16 cellular contexts compared by ENCODE assay signal in the genomic region with DNA sequence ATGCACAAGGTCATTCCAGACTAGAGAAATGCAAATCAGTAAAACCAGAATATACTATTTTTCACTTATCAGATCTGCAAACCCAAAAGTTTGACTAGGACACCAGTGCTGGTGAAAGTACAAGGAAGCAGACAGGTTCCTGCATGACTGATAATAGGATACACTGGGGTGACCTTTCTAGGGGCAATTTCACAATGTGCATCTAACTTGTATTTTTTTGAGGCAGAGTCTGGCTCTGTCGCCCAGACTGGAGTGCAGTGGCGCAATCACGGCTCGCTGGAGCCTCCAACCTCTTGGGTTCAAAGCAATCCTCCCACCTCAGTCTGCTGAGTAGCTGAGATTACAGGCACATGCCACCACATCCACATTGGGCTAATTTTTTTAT. TPM values are rescaled to one million over a fixed set of nuclear protein-coding genes. Genes with fewer than 3 reads are reported as not detected.
DNase-seq lines count a peak whose midpoint lies in the region; ATAC-seq, FAIRE-seq and TF ChIP-seq lines count a peak whose summit lies in the region.
"Had no signal": no experiment of that assay in that cellular context is flagged by ENCODE, and none has a peak within 500 bp of the region (broad histone marks: within the 10 kb centered on the region; RNA-seq: fewer than 3 reads in every experiment).

No MANE protein-coding gene starts in this region.

- H3K4me1 ChIP-seq in A549 (peaks cover 69% of the 10 kb centered on the region), hepatocyte (ENCODE audit: insufficient read depth) (peaks cover 20% of the 10 kb centered on the region)
- H3K4me1 ChIP-seq: BLaER1 had no signal

- DNase-seq in A549 (ENCODE audit: low read depth in 1 of 2, low spot score in 1 of 2) (peak in 1 of 2 experiments; percentile 85), HCEC 1CT (peak; percentile 44), hepatocyte (ENCODE audit: low spot score) (peak; percentile 73), cerebellar cortex (ENCODE audit: low spot score) (no peak)
- DNase-seq: activated CD4-positive, alpha-beta T cell treated with anti-CD3 and anti-CD28 coated beads, Interleukin-2, amount 10 ng/mL, durations not matched to agents 24 days and 14 days; heart right ventricle; NCI-H1105; NCI-H69; right cardiac atrium had no signal

- POLR2A ChIA-PET in A549 (lab: Yijun Ruan, JAX): interaction anchor here (1.1 kb wide), 1 partner anchor 10 kb away, joined by 3 read pairs; no protein-coding TSS in a partner anchor

- no peaks in the 10 kb centered on the region for H4K20me1 ChIP-seq in hepatocyte (ENCODE audit: insufficient read depth, poor library complexity, severe bottlenecking)

- no peak for FAIRE-seq in A549 (lab: Jason Lieb, UNC)

- peaks cover 23% of the 10 kb centered on the region for H3K4me1 Mint-ChIP-seq in T-helper 1 cell treated with Interleukin-12 subunit alpha and Interleukin-12 subunit beta and Interleukin-4 antibody, amounts not matched to agents 30 μg/mL and 1 μg/mL, for 36 hours (ENCODE audit: low read depth)

- H3K79me2 ChIP-seq in hepatocyte: peaks cover 43% of the 10 kb centered on the region

- TF ChIP-seq EP300 in A549 (IDR thresholded peaks at IDR 0.05): peak; percentile 40 to 53; a peak in 2 of 5 replicates

- no peak for TF ChIP-seq RAD21 in A549 (conservative IDR thresholded peaks at IDR 0.05 in 1 of 2, IDR thresholded peaks at IDR 0.05 in 1 of 2)

- peak overlapping the region; percentile 84 to 88 for H3K27ac ChIP-seq in A549
- H3K27ac ChIP-seq in hepatocyte: peak overlapping the region; percentile 89
- H3K27ac ChIP-seq: BLaER1, heart right ventricle, thoracic aorta had no signal

- CTCF ChIA-PET in A549 (lab: Yijun Ruan, JAX): interaction anchor here (0.6 to 2.4 kb wide), 3 partner anchors 11 to 347 kb away, joined by 3 to 8 read pairs (median 5); no protein-coding TSS in a partner anchor

- H3K4me2 ChIP-seq in A549 (peak overlapping the region; percentile 73), hepatocyte (peak overlapping the region; percentile 28)
- H3K4me2 ChIP-seq: BLaER1 had no signal

- 11% methylated on average over 4 of the region's 4 CpGs for WGBS in A549 (ENCODE audit: missing lambda C conversion rate)
- WGBS in hepatocyte (ENCODE audit: low lambda C conversion rate, missing lambda C conversion rate): 41% methylated on average over 4 of the region's 4 CpGs

- no peaks in the 10 kb centered on the region for H3K27me3 Mint-ChIP-seq in T-helper 1 cell treated with Interleukin-12 subunit alpha and Interleukin-12 subunit beta and Interleukin-4 antibody, amounts not matched to agents 30 μg/mL and 1 μg/mL, for 36 hours (ENCODE audit: low read depth)
- H3K27me3 Mint-ChIP-seq: activated CD4-positive, alpha-beta T cell treated with anti-CD3 and anti-CD28 coated beads, Interleukin-2, amount 10 ng/mL, durations not matched to agents 24 days and 14 days; activated naive CD8-positive, alpha-beta T cell had no signal

- peak overlapping the region; percentile 45 for H3K27ac Mint-ChIP-seq in T-helper 1 cell treated with Interleukin-12 subunit alpha and Interleukin-12 subunit beta and Interleukin-4 antibody, amounts not matched to agents 30 μg/mL and 1 μg/mL, for 36 hours
- H3K27ac Mint-ChIP-seq: activated CD4-positive, alpha-beta T cell treated with anti-CD3 and anti-CD28 coated beads, Interleukin-2, amount 10 ng/mL, durations not matched to agents 24 days and 14 days; activated naive CD8-positive, alpha-beta T cell had no signal

- no peak overlapping the region for H2AFZ ChIP-seq in hepatocyte

- H3K36me3 Mint-ChIP-seq in T-helper 1 cell treated with Interleukin-12 subunit alpha and Interleukin-12 subunit beta and Interleukin-4 antibody, amounts not matched to agents 30 μg/mL and 1 μg/mL, for 36 hours (ENCODE audit: low read depth): peaks cover 20% of the 10 kb centered on the region

- H3K4me3 Mint-ChIP-seq in T-helper 1 cell treated with Interleukin-12 subunit alpha and Interleukin-12 subunit beta and Interleukin-4 antibody, amounts not matched to agents 30 μg/mL and 1 μg/mL, for 36 hours: no peak overlapping the region
- H3K4me3 Mint-ChIP-seq: activated CD4-positive, alpha-beta T cell treated with anti-CD3 and anti-CD28 coated beads, Interleukin-2, amount 10 ng/mL, durations not matched to agents 24 days and 14 days had no signal

- H3K4me3 ChIP-seq in A549: no peak overlapping the region
- H3K4me3 ChIP-seq in hepatocyte: no peak overlapping the region
- H3K4me3 ChIP-seq: BLaER1, heart right ventricle, thoracic aorta had no signal

- ATAC-seq in A549 (peak; percentile 74 to 77), HG02623 (IDR thresholded peaks at IDR 0.05; ENCODE audit: unreplicated experiment) (no peak), GM18502 (IDR thresholded peaks at IDR 0.05; ENCODE audit: poor library complexity, unreplicated experiment) (no peak), GM18909 (IDR thresholded peaks at IDR 0.05; ENCODE audit: poor library complexity, unreplicated experiment) (no peak)
- ATAC-seq: right cardiac atrium had no signal

- H3K9me3 Mint-ChIP-seq in T-helper 1 cell treated with Interleukin-12 subunit alpha and Interleukin-12 subunit beta and Interleukin-4 antibody, amounts not matched to agents 30 μg/mL and 1 μg/mL, for 36 hours: no peaks in the 10 kb centered on the region
- H3K9me3 Mint-ChIP-seq: activated CD4-positive, alpha-beta T cell treated with anti-CD3 and anti-CD28 coated beads, Interleukin-2, amount 10 ng/mL, durations not matched to agents 24 days and 14 days had no signal

- H3K9me3 ChIP-seq in A549 (no peaks in the 10 kb centered on the region), hepatocyte (ENCODE audit: low read depth) (no peaks in the 10 kb centered on the region)
- H3K9me3 ChIP-seq: BLaER1, heart right ventricle, thoracic aorta had no signal

- no peaks in the 10 kb centered on the region for H3K9me2 ChIP-seq in hepatocyte (replicated peaks; ENCODE audit: insufficient read depth)

- no peaks in the 10 kb centered on the region for H3K27me3 ChIP-seq in hepatocyte
- H3K27me3 ChIP-seq: BLaER1, heart right ventricle had no signal

- no peak for TF ChIP-seq CTCF in A549 (IDR thresholded peaks at IDR 0.05)
- no peak for TF ChIP-seq CTCF in hepatocyte (IDR thresholded peaks at IDR 0.05; ENCODE audit: poor library complexity)

- H3K36me3 ChIP-seq in hepatocyte (replicated peaks; ENCODE audit: insufficient read depth, low read depth): no peaks in the 10 kb centered on the region
- H3K36me3 ChIP-seq: thoracic aorta had no signal

- no peak for TF ChIP-seq POLR2A in A549 (IDR thresholded peaks at IDR 0.05; ENCODE audit: low read length)

TF ChIP-seq in A549, 52 proteins besides CTCF, POLR2A, EP300 and RAD21:
- TF ChIP-seq CHD4 (IDR thresholded peaks at IDR 0.05; ENCODE audit: borderline replicate concordance): no peak
- TF ChIP-seq CBX8 (IDR thresholded peaks at IDR 0.05): no peak
- TF ChIP-seq BHLHE40 (IDR thresholded peaks at IDR 0.05; ENCODE audit: low read depth, low read length): no peak
- TF ChIP-seq SMC3 (IDR thresholded peaks at IDR 0.05): no peak
- 0 out of 2 replicates have a peak, but pooled peaks have one; percentile 59 for TF ChIP-seq HOXB5 (CRISPR knock-in tag; IDR thresholded peaks at IDR 0.05)
- TF ChIP-seq POLR2AphosphoS2 (conservative IDR thresholded peaks at IDR 0.05; ENCODE audit: low read length): no peak
- TF ChIP-seq, protein P1, sequence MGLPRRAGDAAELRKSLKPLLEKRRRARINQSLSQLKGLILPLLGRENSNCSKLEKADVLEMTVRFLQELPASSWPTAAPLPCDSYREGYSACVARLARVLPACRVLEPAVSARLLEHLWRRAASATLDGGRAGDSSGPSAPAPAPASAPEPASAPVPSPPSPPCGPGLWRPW (IDR thresholded peaks at IDR 0.05): peak; percentile 30; the same call in 1 of the 2 replicates
- TF ChIP-seq JUN (IDR thresholded peaks at IDR 0.05): peak; percentile 25 to 41; a peak in 1 of 5 replicates
- TF ChIP-seq EHMT2 (IDR thresholded peaks at IDR 0.05; ENCODE audit: low read depth): no peak
- peak; percentile 90 to 91 for TF ChIP-seq CEBPB (IDR thresholded peaks at IDR 0.05)
- TF ChIP-seq KDM5A (IDR thresholded peaks at IDR 0.05): no peak
- TF ChIP-seq NPAS2 (CRISPR knock-in tag; IDR thresholded peaks at IDR 0.05; ENCODE audit: borderline replicate concordance): no peak
- TF ChIP-seq, protein P2, sequence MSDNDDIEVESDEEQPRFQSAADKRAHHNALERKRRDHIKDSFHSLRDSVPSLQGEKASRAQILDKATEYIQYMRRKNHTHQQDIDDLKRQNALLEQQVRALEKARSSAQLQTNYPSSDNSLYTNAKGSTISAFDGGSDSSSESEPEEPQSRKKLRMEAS (IDR thresholded peaks at IDR 0.05): no peak
TF ChIP-seq in A549: peak in this region for 4.

RNA-seq across cellular contexts. Expression of a gene that starts 11.4 kb away (rescaled TPM):
- polyA plus RNA-seq in A549 (2011; rRNA removed) (74.1 and 86.3 TPM in 2 replicates), A549 (2017; fragmentation: RNase III; extraction: RNeasy Plus Mini Kit Qiagen cat#74134 plus additional on column Dnase treatment) (50.6 to 55.7 TPM (median 53.3 TPM) in 3 replicates), hepatocyte (106 and 118 TPM in 2 replicates)
- 41.4 and 51.8 TPM in 2 replicates for polyA plus RNA-seq in A549 (2012; cell fraction: cytosol; rRNA removed)
- polyA plus RNA-seq in A549 (2012; cell fraction: nucleus; rRNA removed): 22.3 and 28.8 TPM in 2 replicates
- polyA minus RNA-seq in A549 (2011; rRNA and poly(A)+ RNA removed): 22.5 and 28.8 TPM in 2 replicates
- total RNA-seq in hepatocyte: 62.7 and 75.0 TPM in 2 replicates

RNA-seq across cellular contexts. Expression of a gene that starts 30.3 kb away (rescaled TPM):
- polyA plus RNA-seq in A549 (2011; rRNA removed) (5.2 and 6.2 TPM in 2 replicates), A549 (2017; fragmentation: RNase III; extraction: RNeasy Plus Mini Kit Qiagen cat#74134 plus additional on column Dnase treatment) (9.5 to 11.3 TPM (median 10.1 TPM) in 3 replicates), hepatocyte (5.2 and 5.3 TPM in 2 replicates)
- polyA plus RNA-seq in A549 (2012; cell fraction: cytosol; rRNA removed): 9.4 and 12.2 TPM in 2 replicates
- polyA plus RNA-seq in A549 (2012; cell fraction: nucleus; rRNA removed): 29.6 and 31.6 TPM in 2 replicates
- polyA minus RNA-seq in A549 (2011; rRNA and poly(A)+ RNA removed): 5.5 and 6.0 TPM in 2 replicates
- 4.3 and 4.5 TPM in 2 replicates for total RNA-seq in hepatocyte

RNA-seq across cellular contexts. Expression of a gene that starts 58.1 kb away (rescaled TPM):
- 0.01 TPM in 1 of 2 replicates, not detected in the other for polyA plus RNA-seq in A549 (2011; rRNA removed)
- not detected in 2 replicates for polyA plus RNA-seq in A549 (2012; cell fraction: cytosol; rRNA removed)
- polyA plus RNA-seq in A549 (2012; cell fraction: nucleus; rRNA removed): 0.02 TPM in 1 of 2 replicates, not detected in the other
- polyA plus RNA-seq in A549 (2017; fragmentation: RNase III; extraction: RNeasy Plus Mini Kit Qiagen cat#74134 plus additional on column Dnase treatment): not detected in 3 replicates
- polyA minus RNA-seq in A549 (2011; rRNA and poly(A)+ RNA removed): 0.05 and 0.08 TPM in 2 replicates
- total RNA-seq in hepatocyte: not detected in 2 replicates
- polyA plus RNA-seq in hepatocyte: not detected in 2 replicates
- polyA plus RNA-seq: right cardiac atrium had no signal

Comparison
In these comparisons a context has a peak if more than half of its experiments do, and no peak if none do; other contexts are left out.
1. ATAC-seq: peak in A549 (2 of 2); none in HG02623 (single experiment), GM18502 (single experiment) and GM18909 (single experiment).